ENCODE assay signal across 17 cellular contexts in genomic region chr2:201275991-201276390, GRCh38. TPM values are rescaled to one million over a fixed set of nuclear protein-coding genes. Genes with fewer than 3 reads are reported as not detected.
DNase-seq lines count a peak whose midpoint lies in the region; TF ChIP-seq lines count a peak whose summit lies in the region.
"Had no signal": no experiment of that assay in that cellular context is flagged by ENCODE, and none has a peak within 500 bp of the region (broad histone marks: within the 10 kb centered on the region; RNA-seq: fewer than 3 reads in every experiment).

No MANE protein-coding gene starts in this region.

- no peaks in the 10 kb centered on the region for H3K9me2 ChIP-seq in DOHH2 (replicated peaks; ENCODE audit: control insufficient read depth, low read length)

- no peaks in the 10 kb centered on the region for H3K9me3 Mint-ChIP-seq in activated T-helper 1 cell treated with anti-CD3 and anti-CD28 coated beads, Interleukin-12 subunit alpha, Interleukin-12 subunit beta, Interleukin-2, Interleukin-4 antibody, amounts not matched to agents 30 ng/mL and 10 ng/mL and 1 ng/mL, durations not matched to agents 14 hours and 24 hours and 36 hours
- H3K9me3 Mint-ChIP-seq in chondrocyte (ENCODE audit: low read depth), result no peaks in the 10 kb centered on the region

- H3K9me3 ChIP-seq in A673 (ENCODE audit: low read depth, low read length, poor library complexity, severe bottlenecking) (no peaks in the 10 kb centered on the region), DOHH2 (ENCODE audit: control insufficient read depth, insufficient read depth, low read length) (no peaks in the 10 kb centered on the region)

- TF ChIP-seq CTCF in A673 (conservative IDR thresholded peaks at IDR 0.05; ENCODE audit: low read depth, low read length) (0 out of 2 replicates have a peak, but pooled peaks have one; percentile 20), DOHH2 (IDR thresholded peaks at IDR 0.05; ENCODE audit: low read depth, low read length, poor library complexity, severe bottlenecking) (peak; percentile 19), chondrocyte (IDR thresholded peaks at IDR 0.05) (no peak)

- H3K4me3 ChIP-seq in A673 (ENCODE audit: low read depth, low read length, poor library complexity, severe bottlenecking) (no peak overlapping the region), DOHH2 (ENCODE audit: low read length) (no peak overlapping the region)
- H3K4me3 ChIP-seq: PC-9 had no signal

- no peak overlapping the region for H3K4me2 ChIP-seq in DOHH2 (ENCODE audit: low read length)
- H3K4me2 ChIP-seq: PC-9 had no signal

- H3K36me3 ChIP-seq in A673 (ENCODE audit: insufficient read depth, low read length, poor library complexity, severe bottlenecking) (no peaks in the 10 kb centered on the region), DOHH2 (ENCODE audit: control insufficient read depth, low read length) (peaks cover 69% of the 10 kb centered on the region)

- no peaks in the 10 kb centered on the region for H3F3A ChIP-seq in DOHH2 (ENCODE audit: control insufficient read depth, insufficient read depth)

- H3K27me3 Mint-ChIP-seq in activated T-helper 1 cell treated with anti-CD3 and anti-CD28 coated beads, Interleukin-12 subunit alpha, Interleukin-12 subunit beta, Interleukin-2, Interleukin-4 antibody, amounts not matched to agents 30 ng/mL and 10 ng/mL and 1 ng/mL, durations not matched to agents 14 hours and 24 hours and 36 hours (ENCODE audit: insufficient read depth), result no peaks in the 10 kb centered on the region
- H3K27me3 Mint-ChIP-seq in chondrocyte (ENCODE audit: low read depth), result no peaks in the 10 kb centered on the region

- H3K4me3 Mint-ChIP-seq in activated T-helper 1 cell treated with anti-CD3 and anti-CD28 coated beads, Interleukin-12 subunit alpha, Interleukin-12 subunit beta, Interleukin-2, Interleukin-4 antibody, amounts not matched to agents 30 ng/mL and 10 ng/mL and 1 ng/mL, durations not matched to agents 14 hours and 24 hours and 36 hours, result no peak overlapping the region
- no peak overlapping the region for H3K4me3 Mint-ChIP-seq in chondrocyte (ENCODE audit: unreplicated experiment)

- no peak for DNase-seq in A673 (ENCODE audit: low spot score)
- no peak for DNase-seq in activated T-helper 1 cell treated with anti-CD3 and anti-CD28 coated beads, Interleukin-12 subunit alpha, Interleukin-12 subunit beta, Interleukin-2, Interleukin-4 antibody, amounts not matched to agents 30 ng/mL and 10 ng/mL and 1 ng/mL, durations not matched to agents 14 hours and 24 hours and 36 hours (ENCODE audit: low spot score)
- peak; percentile 80 for DNase-seq in iPS-NIHi7 (ENCODE audit: extremely low spot score)
- DNase-seq in chondrocyte (ENCODE audit: low spot score), result no peak
- no peak for DNase-seq in HCEC 1CT
- DNase-seq in activated effector memory CD4-positive, alpha-beta T cell treated with anti-CD3 and anti-CD28 coated beads, Interleukin-2, amount 50 U/mL, for 16 hours, result no peak
- no peak for DNase-seq in nucleus accumbens (lab: John Stamatoyannopoulos, UW)
- DNase-seq: activated CD4-positive, alpha-beta T cell treated with anti-CD3 and anti-CD28 coated beads, Interleukin-2, amount 50 U/mL, for 4 hours; activated T-cell treated with anti-CD3 and anti-CD28 coated beads, Interleukin-2, amount 50 U/mL, for 48 hours; Calu3; effector CD4-positive, alpha-beta T cell; GDM1; midbrain; NCI-H510A treated with DMSO at 0.1 percent for 48 hours; PC-9; stimulated activated CD4-positive, alpha-beta T cell treated with anti-CD3 and anti-CD28 coated beads, Interleukin-2, amount 100 ng/mL, for 48 hours had no signal

- BruUV-seq in A673 (replicated peaks; lab: Mats Ljungman, UMichigan), result no TSS peak

- intact Hi-C loops in A673 (cut with micrococcal nuclease; ENCODE audit: unreplicated experiment), result no loop called here
- intact Hi-C loops in activated T-helper 1 cell treated with anti-CD3 and anti-CD28 coated beads, Interleukin-12 subunit alpha, Interleukin-12 subunit beta, Interleukin-2, Interleukin-4 antibody, amounts not matched to agents 30 ng/mL and 10 ng/mL and 1 ng/mL, durations not matched to agents 14 hours and 24 hours and 36 hours (cut with micrococcal nuclease), result no loop called here

- peaks cover 52% of the 10 kb centered on the region for H3K4me1 Mint-ChIP-seq in activated T-helper 1 cell treated with anti-CD3 and anti-CD28 coated beads, Interleukin-12 subunit alpha, Interleukin-12 subunit beta, Interleukin-2, Interleukin-4 antibody, amounts not matched to agents 30 ng/mL and 10 ng/mL and 1 ng/mL, durations not matched to agents 14 hours and 24 hours and 36 hours (ENCODE audit: low read depth)
- no peaks in the 10 kb centered on the region for H3K4me1 Mint-ChIP-seq in chondrocyte (ENCODE audit: low read depth)

- CTCF ChIA-PET in A673 (lab: Charles Lee), result no interaction called here

- H3K79me2 ChIP-seq in DOHH2 (ENCODE audit: control insufficient read depth, low read length), result no peaks in the 10 kb centered on the region

- no peaks in the 10 kb centered on the region for H3K4me1 ChIP-seq in A673 (ENCODE audit: insufficient read depth, low read length, poor library complexity, severe bottlenecking)
- H3K4me1 ChIP-seq in DOHH2 (ENCODE audit: control insufficient read depth, low read length), result no peaks in the 10 kb centered on the region

- POLR2A ChIA-PET in A673 (lab: Charles Lee; ENCODE audit: low non-redundant PET), result no interaction called here

- no peaks in the 10 kb centered on the region for H4K20me1 ChIP-seq in DOHH2 (ENCODE audit: control insufficient read depth, insufficient read depth, low read depth, low read length)

- peak overlapping the region; percentile 36 for H3K27ac Mint-ChIP-seq in activated T-helper 1 cell treated with anti-CD3 and anti-CD28 coated beads, Interleukin-12 subunit alpha, Interleukin-12 subunit beta, Interleukin-2, Interleukin-4 antibody, amounts not matched to agents 30 ng/mL and 10 ng/mL and 1 ng/mL, durations not matched to agents 14 hours and 24 hours and 36 hours
- no peak overlapping the region for H3K27ac Mint-ChIP-seq in chondrocyte (ENCODE audit: unreplicated experiment)

- H3K27me3 ChIP-seq in A673 (replicated peaks; ENCODE audit: insufficient read depth, low read depth, low read length, poor library complexity) (no peaks in the 10 kb centered on the region), DOHH2 (ENCODE audit: control insufficient read depth, low read length) (no peaks in the 10 kb centered on the region)

- H3K27ac ChIP-seq in A673 (ENCODE audit: low read depth, low read length, poor library complexity, severe bottlenecking) (no peak overlapping the region), DOHH2 (ENCODE audit: low read depth, low read length) (no peak overlapping the region)
- H3K27ac ChIP-seq: PC-9 had no signal

- H3K36me3 Mint-ChIP-seq in activated T-helper 1 cell treated with anti-CD3 and anti-CD28 coated beads, Interleukin-12 subunit alpha, Interleukin-12 subunit beta, Interleukin-2, Interleukin-4 antibody, amounts not matched to agents 30 ng/mL and 10 ng/mL and 1 ng/mL, durations not matched to agents 14 hours and 24 hours and 36 hours (ENCODE audit: low read depth), result peaks cover 66% of the 10 kb centered on the region
- peaks cover 7% of the 10 kb centered on the region for H3K36me3 Mint-ChIP-seq in chondrocyte (ENCODE audit: low read depth)

RNA-seq across cellular contexts. Expression of gene CASP8, which starts 15.7 kb away (rescaled TPM):
- total RNA-seq in A673 (2021) (17.9 and 28.4 TPM in 2 replicates), chondrocyte (3.0 to 7.6 TPM (median 4.0 TPM) in 3 replicates)
- total RNA-seq in activated T-helper 1 cell treated with anti-CD3 and anti-CD28 coated beads, Interleukin-12 subunit alpha, Interleukin-12 subunit beta, Interleukin-2, Interleukin-4 antibody, amounts not matched to agents 30 ng/mL and 10 ng/mL and 1 ng/mL, durations not matched to agents 14 hours and 24 hours and 36 hours, result 40.5 and 40.6 TPM in 2 replicates
